28 cellular contexts compared by ENCODE assay signal in genomic region chr13:111872475-111873150, GRCh38.
"Had no signal": no experiment of that assay in that cellular context is flagged by ENCODE, and none has a peak within 500 bp of the region (broad histone marks: within the 10 kb centered on the region; RNA-seq: fewer than 3 reads in every experiment).

No MANE protein-coding gene starts in this region.

- ATAC-seq: effector memory CD8-positive, alpha-beta T cell; left lobe of liver; mucosa of descending colon; pancreas; right lobe of liver; stimulated activated naive CD8-positive, alpha-beta T cell treated with anti-CD3 and anti-CD28 coated beads, Interleukin-15, amount 100 ng/mL, for 72 hours had no signal

- H3K36me3 ChIP-seq: colonic mucosa, pancreas, right lobe of liver, suprapubic skin, transverse colon had no signal

- H3K4me1 ChIP-seq: colonic mucosa, pancreas, right lobe of liver, suprapubic skin, transverse colon had no signal

- DNase-seq: central memory CD4-positive, alpha-beta T cell; colonic mucosa; dermis blood vessel endothelial cell; effector memory CD8-positive, alpha-beta T cell; erythroblast; hypothalamus; immature natural killer cell; mesenchymal stem cell; mucosa of descending colon; naive B cell; occipital lobe; pancreas; retina; small intestine; stimulated activated CD4-positive, alpha-beta T cell treated with anti-CD3 and anti-CD28 coated beads, Interleukin-15, amount 100 ng/mL, for 24 hours; stimulated activated CD4-positive, alpha-beta T cell treated with anti-CD3 and anti-CD28 coated beads, Interleukin-4, amount 100 ng/mL, for 1 hour; stimulated activated CD8-positive, alpha-beta memory T cell treated with anti-CD3 and anti-CD28 coated beads, Interleukin-4, amount 100 ng/mL, for 48 hours; stimulated activated naive CD4-positive, alpha-beta T cell; stimulated activated naive CD8-positive, alpha-beta T cell treated with anti-CD3 and anti-CD28 coated beads, Interleukin-15, amount 100 ng/mL, for 72 hours; transverse colon had no signal

- H3K4me3 ChIP-seq: colonic mucosa, mucosa of descending colon, pancreas, right lobe of liver, suprapubic skin, transverse colon had no signal

- H3K4me1 Mint-ChIP-seq: immature natural killer cell; mesothelial cell of epicardium; naive B cell; nephron; stimulated activated naive CD8-positive, alpha-beta T cell treated with anti-CD3 and anti-CD28 coated beads, Interleukin-15, amount 100 ng/mL, for 72 hours had no signal

- H3K4me3 Mint-ChIP-seq: effector memory CD8-positive, alpha-beta T cell; immature natural killer cell; mesothelial cell of epicardium; naive B cell; nephron; stimulated activated naive CD8-positive, alpha-beta T cell treated with anti-CD3 and anti-CD28 coated beads, Interleukin-15, amount 100 ng/mL, for 72 hours had no signal

- H3K36me3 Mint-ChIP-seq: immature natural killer cell, mesothelial cell of epicardium, naive B cell had no signal

- H3K9me3 ChIP-seq: colonic mucosa, mucosa of descending colon, pancreas, right lobe of liver, suprapubic skin, transverse colon had no signal

- H3K27ac ChIP-seq: colonic mucosa, pancreas, right lobe of liver, suprapubic skin, transverse colon had no signal

- H3K27ac Mint-ChIP-seq: effector memory CD8-positive, alpha-beta T cell; immature natural killer cell; mesothelial cell of epicardium; naive B cell; nephron; stimulated activated naive CD8-positive, alpha-beta T cell treated with anti-CD3 and anti-CD28 coated beads, Interleukin-15, amount 100 ng/mL, for 72 hours had no signal

- FAIRE-seq: endometrium, frontal cortex, keratinocyte, pancreas, small intestine had no signal

- H3K27me3 ChIP-seq: colonic mucosa, pancreas, right lobe of liver, transverse colon had no signal
